11 cellular contexts compared by ENCODE assay signal in genomic region chr4:110164251-110164650, GRCh38. TPM values are rescaled to one million over a fixed set of nuclear protein-coding genes. Genes with fewer than 3 reads are reported as not detected.
A peak's percentile ranks its signal among the peaks of the same experiment; 100 is the strongest.
DNase-seq lines count a peak whose midpoint lies in the region; ATAC-seq and TF ChIP-seq lines count a peak whose summit lies in the region.
"Had no signal": no experiment of that assay in that cellular context is flagged by ENCODE, and none has a peak within 500 bp of the region (broad histone marks: within the 10 kb centered on the region; RNA-seq: fewer than 3 reads in every experiment).

No MANE protein-coding gene starts in this region.

- intact Hi-C loops in left lung (cut with DNase I): no loop called here

- H3K36me3 Mint-ChIP-seq in CD4-positive, CD25-positive, alpha-beta regulatory T cell: no peaks in the 10 kb centered on the region
- no peaks in the 10 kb centered on the region for H3K36me3 Mint-ChIP-seq in HFFc6 (ENCODE audit: low read depth)

- TF ChIP-seq CTCF in HFFc6 (IDR thresholded peaks at IDR 0.05): no peak
- no peak for TF ChIP-seq CTCF in left lung (IDR thresholded peaks at IDR 0.05)
- TF ChIP-seq CTCF in GM20000 (IDR thresholded peaks at IDR 0.05; ENCODE audit: extremely low read depth, missing control alignments): no peak

- H3K9me3 ChIP-seq in CD4-positive, CD25-positive, alpha-beta regulatory T cell (ENCODE audit: control insufficient read depth in 2 of 2, low read length in 2 of 2): peaks cover 0 to 2% of the 10 kb centered on the region in 2 experiments
- H3K9me3 ChIP-seq in left lung: no peaks in the 10 kb centered on the region
- H3K9me3 ChIP-seq in HAP-1: no peaks in the 10 kb centered on the region
- H3K9me3 ChIP-seq: right lobe of liver had no signal

- no peak overlapping the region for H3K27ac ChIP-seq in CD4-positive, CD25-positive, alpha-beta regulatory T cell (ENCODE audit: insufficient read depth, low read length, poor library complexity, severe bottlenecking)
- H3K27ac ChIP-seq in left lung: no peak overlapping the region
- H3K27ac ChIP-seq: right lobe of liver had no signal

- no peak for ATAC-seq in CD4-positive, CD25-positive, alpha-beta regulatory T cell (ENCODE audit: low read depth in 2 of 2)
- peak; percentile 21 for ATAC-seq in left lung
- ATAC-seq in GM18511 (IDR thresholded peaks at IDR 0.05; ENCODE audit: unreplicated experiment): no peak

- in situ Hi-C loops in HAP-1 (cut with MboI; ENCODE audit: low sequenced_read_pairs): no loop called here

- no peak for DNase-seq in CD4-positive, CD25-positive, alpha-beta regulatory T cell
- peak; percentile 88 for DNase-seq in HFFc6
- peak; percentile 10 for DNase-seq in amniotic stem cell (lab: John Stamatoyannopoulos, UW)
- DNase-seq in left lung: no peak
- DNase-seq in GF-D8 (lab: John Stamatoyannopoulos, UW): no peak
- no peak for DNase-seq in HAP-1 (ENCODE audit: low spot score in 2 of 2)
- no peak for DNase-seq in GM20000 (ENCODE audit: low spot score)
- DNase-seq: glutamatergic neuron, NCI-H1436, right lobe of liver had no signal

- H3K27me3 ChIP-seq in CD4-positive, CD25-positive, alpha-beta regulatory T cell (ENCODE audit: control insufficient read depth, insufficient read depth, low read length): no peaks in the 10 kb centered on the region
- H3K27me3 ChIP-seq in left lung: no peaks in the 10 kb centered on the region
- no peaks in the 10 kb centered on the region for H3K27me3 ChIP-seq in HAP-1 (ENCODE audit: low read depth)
- H3K27me3 ChIP-seq: right lobe of liver had no signal

- no peaks in the 10 kb centered on the region for H3K27me3 Mint-ChIP-seq in CD4-positive, CD25-positive, alpha-beta regulatory T cell
- no peaks in the 10 kb centered on the region for H3K27me3 Mint-ChIP-seq in HFFc6 (ENCODE audit: insufficient read depth)

- H3K4me1 Mint-ChIP-seq in CD4-positive, CD25-positive, alpha-beta regulatory T cell: peaks cover 5 to 40% (median 28%) of the 10 kb centered on the region in 4 donors
- peaks cover 68% of the 10 kb centered on the region for H3K4me1 Mint-ChIP-seq in HFFc6 (ENCODE audit: low read depth)

- H3K4me3 ChIP-seq in CD4-positive, CD25-positive, alpha-beta regulatory T cell (ENCODE audit: low read depth, low read length): no peak overlapping the region
- H3K4me3 ChIP-seq in left lung (no peak overlapping the region), HAP-1 (no peak overlapping the region)
- H3K4me3 ChIP-seq: right lobe of liver had no signal

- peaks cover 24% of the 10 kb centered on the region for H3K4me1 ChIP-seq in CD4-positive, CD25-positive, alpha-beta regulatory T cell (ENCODE audit: control insufficient read depth, insufficient read depth, low read length, poor library complexity, severe bottlenecking)
- H3K4me1 ChIP-seq in left lung: peaks cover 0 to 6% of the 10 kb centered on the region in 2 donors
- peaks cover 5% of the 10 kb centered on the region for H3K4me1 ChIP-seq in HAP-1

- peak overlapping the region; percentile 3 to 76 (median 34) for H3K27ac Mint-ChIP-seq in CD4-positive, CD25-positive, alpha-beta regulatory T cell
- peak overlapping the region; percentile 96 for H3K27ac Mint-ChIP-seq in HFFc6

- H3K4me3 Mint-ChIP-seq in CD4-positive, CD25-positive, alpha-beta regulatory T cell: peak overlapping the region in 2 of 4 donors; percentile 27 to 33
- H3K4me3 Mint-ChIP-seq in HFFc6: peak overlapping the region; percentile 67

- peaks cover 0 to 1% (median 0%) of the 10 kb centered on the region in 7 donors for H3K9me3 Mint-ChIP-seq in CD4-positive, CD25-positive, alpha-beta regulatory T cell
- H3K9me3 Mint-ChIP-seq in HFFc6: no peaks in the 10 kb centered on the region

- H3K36me3 ChIP-seq in CD4-positive, CD25-positive, alpha-beta regulatory T cell (ENCODE audit: control insufficient read depth, insufficient read depth, low read length): no peaks in the 10 kb centered on the region
- H3K36me3 ChIP-seq in left lung (no peaks in the 10 kb centered on the region), HAP-1 (replicated peaks) (peaks cover 9% of the 10 kb centered on the region; the same call in 1 of the 2 replicates)
- H3K36me3 ChIP-seq: right lobe of liver had no signal

RNA-seq across cellular contexts. Expression of gene ELOVL6, which starts 34.2 kb away (rescaled TPM):
- total RNA-seq in CD4-positive, CD25-positive, alpha-beta regulatory T cell: 0.52 TPM
- 1 to 10 TPM in 1 of 4 donors, under 1 TPM in 2, not detected in 1; 0.03 to 1.0 (median 0.25) TPM for polyA plus RNA-seq in CD4-positive, CD25-positive, alpha-beta regulatory T cell
- total RNA-seq in HFFc6 (2021; fragmentation: NEBNext Ultra II Directional; extraction: Animal tissue kit (Norgen Biotek cat#: 25700)): 10 to 100 TPM; 21.0 to 26.2 (median 22.5) TPM
- 10 to 100 TPM in 1 of 2 donors, 1 to 10 TPM in 1; 8.8 to 43.0 TPM for total RNA-seq in left lung

Comparison
In these comparisons a context has a peak if more than half of its experiments do, and no peak if none do; other contexts are left out.
1. DNase-seq: peak in HFFc6 (single experiment) and amniotic stem cell (single experiment); none in CD4-positive, CD25-positive, alpha-beta regulatory T cell (0 of 3), left lung (0 of 2), GF-D8 (single experiment), HAP-1 (0 of 2) and GM20000 (single experiment).